ENCODE assay signal across 8 cellular contexts in genomic region chr17:7166873-7167272, GRCh38. TPM values are rescaled to one million over a fixed set of nuclear protein-coding genes. Genes with fewer than 3 reads are reported as not detected.
"Had no signal": no experiment of that assay in that cellular context is flagged by ENCODE, and none has a peak within 500 bp of the region (broad histone marks: within the 10 kb centered on the region; RNA-seq: fewer than 3 reads in every experiment).

No MANE protein-coding gene starts in this region.

- FAIRE-seq: H1, H54, HTR-8/SVneo had no signal

- H3K4me2 ChIP-seq: GM23338 had no signal

- ATAC-seq: GM23338 had no signal

- DNase-seq: H9, HCEC 1CT, KG1 had no signal

- H3K4me3 ChIP-seq: GM23338 had no signal

- H2AFZ ChIP-seq: GM23338 had no signal

RNA-seq across cellular contexts. Expression of gene ASGR1, which starts 12.3 kb away (rescaled TPM):
- total RNA-seq: HT-29 had no signal

RNA-seq across cellular contexts. Expression of gene ASGR2, which starts 52.3 kb away (rescaled TPM):
- total RNA-seq: H1, H9, HT-29 had no signal
- polyA plus RNA-seq: GM23338 had no signal
